In genomic region chr18:32760391-32760790, GRCh38 we compare ENCODE assay signal across 10 cellular contexts. TPM values are rescaled to one million over a fixed set of nuclear protein-coding genes. Genes with fewer than 3 reads are reported as not detected.
DNase-seq lines count a peak whose midpoint lies in the region; ATAC-seq and TF ChIP-seq lines count a peak whose summit lies in the region.
"Had no signal": no experiment of that assay in that cellular context is flagged by ENCODE, and none has a peak within 500 bp of the region (broad histone marks: within the 10 kb centered on the region; RNA-seq: fewer than 3 reads in every experiment).

No MANE protein-coding gene starts in this region.

- peaks cover 48% of the 10 kb centered on the region for H3K4me1 Mint-ChIP-seq in GM23338
- H3K4me1 Mint-ChIP-seq in activated CD4-positive, alpha-beta T cell treated with anti-CD3 and anti-CD28 coated beads, Interleukin-2, amount 10 ng/mL, durations not matched to agents 7 days and 5 days, result no peaks in the 10 kb centered on the region
- H3K4me1 Mint-ChIP-seq in CD4-positive, alpha-beta memory T cell, result peaks cover 0 to 5% (median 0%) of the 10 kb centered on the region in 4 donors

- H3K27ac ChIP-seq in GM23338 (ENCODE audit: low read depth) (no peak overlapping the region), iPS-20b (ENCODE audit: low read length) (no peak overlapping the region), right cardiac atrium (ENCODE audit: low read length) (no peak overlapping the region)
- H3K27ac ChIP-seq in CD4-positive, alpha-beta memory T cell (ENCODE audit: low read depth, low read length), result no peak overlapping the region

- no peaks in the 10 kb centered on the region for H3F3A ChIP-seq in GM23338 (replicated peaks; ENCODE audit: low read depth)

- H3K79me2 ChIP-seq in GM23338 (replicated peaks; ENCODE audit: insufficient read depth), result no peaks in the 10 kb centered on the region

- POLR2A ChIA-PET in activated CD4-positive, alpha-beta T cell treated with anti-CD3 and anti-CD28 coated beads, Interleukin-2, amount 10 ng/mL, durations not matched to agents 7 days and 5 days (lab: Charles Lee), result no interaction called here
- POLR2A ChIA-PET in CD4-positive, alpha-beta memory T cell (lab: Charles Lee; ENCODE audit: partially characterized antibody), result no interaction called here

- CTCF ChIA-PET in activated CD4-positive, alpha-beta T cell treated with anti-CD3 and anti-CD28 coated beads, Interleukin-2, amount 10 ng/mL, durations not matched to agents 7 days and 5 days (lab: Charles Lee), result no interaction called here
- CTCF ChIA-PET in CD4-positive, alpha-beta memory T cell (lab: Charles Lee; ENCODE audit: partially characterized antibody), result no interaction called here

- peak overlapping the region; percentile 33; the same call in 1 of the 3 replicates for H3K4me3 Mint-ChIP-seq in GM23338
- H3K4me3 Mint-ChIP-seq in activated CD4-positive, alpha-beta T cell treated with anti-CD3 and anti-CD28 coated beads, Interleukin-2, amount 10 ng/mL, durations not matched to agents 7 days and 5 days, result no peak overlapping the region
- H3K4me3 Mint-ChIP-seq in CD4-positive, alpha-beta memory T cell, result no peak overlapping the region
- H3K4me3 Mint-ChIP-seq: stimulated activated naive CD8-positive, alpha-beta T cell treated with anti-CD3 and anti-CD28 coated beads, Interleukin-15, Interleukin-2, amounts not matched to agents 100 ng/mL and 50 ng/mL, for 24 hours had no signal

- intact Hi-C loops in right cardiac atrium (cut with DNase I), result no loop called here
- intact Hi-C loops in CD4-positive, alpha-beta memory T cell (cut with micrococcal nuclease), result no loop called here

- peak; percentile 79 for DNase-seq in GM23338 (ENCODE audit: low spot score)
- DNase-seq in right cardiac atrium, result no peak
- no peak for DNase-seq in activated CD4-positive, alpha-beta T cell treated with anti-CD3 and anti-CD28 coated beads, Interleukin-2, amount 10 ng/mL, durations not matched to agents 7 days and 5 days
- no peak for DNase-seq in CD4-positive, alpha-beta memory T cell
- no peak for DNase-seq in central memory CD4-positive, alpha-beta T cell

- 49% methylated on average over 6 of the region's 6 CpGs for WGBS in right cardiac atrium

- H3K9me3 ChIP-seq in iPS-20b (ENCODE audit: insufficient read depth, low read depth, low read length) (no peaks in the 10 kb centered on the region), right cardiac atrium (ENCODE audit: control insufficient read depth, low read length) (no peaks in the 10 kb centered on the region)
- H3K9me3 ChIP-seq in CD4-positive, alpha-beta memory T cell (ENCODE audit: control insufficient read depth in 1 of 2, low read length in 2 of 2), result no peaks in the 10 kb centered on the region

- H3K9ac ChIP-seq in iPS-20b (ENCODE audit: low read depth, low read length), result no peak overlapping the region

- H2AFZ ChIP-seq in GM23338, result no peak overlapping the region

- no peaks in the 10 kb centered on the region for H3K9me3 Mint-ChIP-seq in GM23338
- no peaks in the 10 kb centered on the region for H3K9me3 Mint-ChIP-seq in activated CD4-positive, alpha-beta T cell treated with anti-CD3 and anti-CD28 coated beads, Interleukin-2, amount 10 ng/mL, durations not matched to agents 7 days and 5 days
- peaks cover 0 to 3% (median 0%) of the 10 kb centered on the region in 8 donors for H3K9me3 Mint-ChIP-seq in CD4-positive, alpha-beta memory T cell
- H3K9me3 Mint-ChIP-seq: stimulated activated naive CD8-positive, alpha-beta T cell treated with anti-CD3 and anti-CD28 coated beads, Interleukin-15, Interleukin-2, amounts not matched to agents 100 ng/mL and 50 ng/mL, for 24 hours had no signal

- H4K20me1 ChIP-seq in GM23338 (replicated peaks; ENCODE audit: insufficient read depth), result no peaks in the 10 kb centered on the region

- peak overlapping the region; percentile 61; the same call in 1 of the 2 replicates for H3K4me2 ChIP-seq in GM23338

- TF ChIP-seq CTCF in GM23338 (conservative IDR thresholded peaks at IDR 0.05; ENCODE audit: low read depth in 2 of 2), result no peak

- no peaks in the 10 kb centered on the region for H3K36me3 ChIP-seq in GM23338 (ENCODE audit: insufficient read depth)
- no peaks in the 10 kb centered on the region for H3K36me3 ChIP-seq in iPS-20b (ENCODE audit: insufficient read depth, low read depth, low read length)
- no peaks in the 10 kb centered on the region for H3K36me3 ChIP-seq in CD4-positive, alpha-beta memory T cell (ENCODE audit: insufficient read depth, low read length)

- no peaks in the 10 kb centered on the region for H3K27me3 Mint-ChIP-seq in GM23338 (ENCODE audit: insufficient read depth, low read depth, poor library complexity)
- peaks cover 13% of the 10 kb centered on the region for H3K27me3 Mint-ChIP-seq in activated CD4-positive, alpha-beta T cell treated with anti-CD3 and anti-CD28 coated beads, Interleukin-2, amount 10 ng/mL, durations not matched to agents 7 days and 5 days
- peaks cover 2 to 4% of the 10 kb centered on the region in 2 donors for H3K27me3 Mint-ChIP-seq in CD4-positive, alpha-beta memory T cell

- H3K9me2 ChIP-seq in GM23338 (ENCODE audit: insufficient read depth), result no peaks in the 10 kb centered on the region

- H3K27ac Mint-ChIP-seq in GM23338, result no peak overlapping the region; the same call in 1 of the 2 replicates
- H3K27ac Mint-ChIP-seq in activated CD4-positive, alpha-beta T cell treated with anti-CD3 and anti-CD28 coated beads, Interleukin-2, amount 10 ng/mL, durations not matched to agents 7 days and 5 days, result no peak overlapping the region
- no peak overlapping the region for H3K27ac Mint-ChIP-seq in CD4-positive, alpha-beta memory T cell
- H3K27ac Mint-ChIP-seq: stimulated activated naive CD8-positive, alpha-beta T cell treated with anti-CD3 and anti-CD28 coated beads, Interleukin-15, Interleukin-2, amounts not matched to agents 100 ng/mL and 50 ng/mL, for 24 hours had no signal

- H3K4me3 ChIP-seq in GM23338 (no peak overlapping the region), iPS-20b (ENCODE audit: low read length) (peak overlapping the region; percentile 29; the same call in 1 of the 2 replicates), right cardiac atrium (ENCODE audit: low read length) (no peak overlapping the region)
- H3K4me3 ChIP-seq in CD4-positive, alpha-beta memory T cell (ENCODE audit: low read length in 2 of 2), result no peak overlapping the region

- peaks cover 3% of the 10 kb centered on the region; the same call in 2 of the 3 replicates for H3K36me3 Mint-ChIP-seq in GM23338 (ENCODE audit: low read depth)
- H3K36me3 Mint-ChIP-seq in activated CD4-positive, alpha-beta T cell treated with anti-CD3 and anti-CD28 coated beads, Interleukin-2, amount 10 ng/mL, durations not matched to agents 7 days and 5 days (ENCODE audit: low read depth), result no peaks in the 10 kb centered on the region
- H3K36me3 Mint-ChIP-seq in CD4-positive, alpha-beta memory T cell, result no peaks in the 10 kb centered on the region

- H3K4me1 ChIP-seq in GM23338 (ENCODE audit: insufficient read depth) (peaks cover 21% of the 10 kb centered on the region), iPS-20b (ENCODE audit: insufficient read depth, low read length) (peaks cover 33% of the 10 kb centered on the region; the same call in 1 of the 2 replicates), right cardiac atrium (ENCODE audit: control insufficient read depth, insufficient read depth, low read length) (no peaks in the 10 kb centered on the region)
- no peaks in the 10 kb centered on the region for H3K4me1 ChIP-seq in CD4-positive, alpha-beta memory T cell (ENCODE audit: insufficient read depth, low read length)

- no peaks in the 10 kb centered on the region for H3K27me3 ChIP-seq in GM23338 (ENCODE audit: insufficient read depth)
- no peaks in the 10 kb centered on the region for H3K27me3 ChIP-seq in iPS-20b (ENCODE audit: insufficient read depth, low read length)
- H3K27me3 ChIP-seq in right cardiac atrium (ENCODE audit: control insufficient read depth, insufficient read depth), result no peaks in the 10 kb centered on the region
- H3K27me3 ChIP-seq in CD4-positive, alpha-beta memory T cell (ENCODE audit: insufficient read depth, low read length), result no peaks in the 10 kb centered on the region

- peak; percentile 99 for ATAC-seq in GM18868 (IDR thresholded peaks at IDR 0.05; ENCODE audit: unreplicated experiment)
- ATAC-seq in GM23338, result peak; percentile 100
- peak; percentile 99 for ATAC-seq in HG03460 (IDR thresholded peaks at IDR 0.05; ENCODE audit: unreplicated experiment)
- no peak for ATAC-seq in right cardiac atrium

TF ChIP-seq in GM23338, 12 proteins besides CTCF, POLR2A, EP300 and RAD21 (continues in another document):
- no peak for TF ChIP-seq JUNB (IDR thresholded peaks at IDR 0.05; ENCODE audit: unreplicated experiment)

RNA-seq across cellular contexts. Expression of gene KLHL14, which starts 12.4 kb away (rescaled TPM):
- 0.78 and 1.9 TPM in 2 replicates for total RNA-seq in GM23338 (2014; rRNA removed; shearing (Covaris generic))
- 0.38 and 0.44 TPM in 2 replicates for polyA plus RNA-seq in GM23338 (2016; fragmentation: Nextera tagmentation; extraction: Ambion mirVana)
- total RNA-seq in right cardiac atrium, result under 1 TPM in 1 of 4 donors, not detected in 3; 0.09 TPM
- polyA plus RNA-seq in right cardiac atrium, result 0.09 TPM
- not detected for total RNA-seq in activated CD4-positive, alpha-beta T cell treated with anti-CD3 and anti-CD28 coated beads, Interleukin-2, amount 10 ng/mL, durations not matched to agents 7 days and 5 days
- total RNA-seq in CD4-positive, alpha-beta memory T cell, result not detected
- polyA plus RNA-seq in CD4-positive, alpha-beta memory T cell, result under 1 TPM in 1 of 2 donors, not detected in 1; 0.05 TPM
- total RNA-seq: pulmonary artery endothelial cell had no signal

Comparison
In these comparisons a context has a peak if more than half of its experiments do, and no peak if none do; other contexts are left out.
1. ATAC-seq: peak in GM18868 (single experiment), GM23338 (single experiment) and HG03460 (single experiment); none in right cardiac atrium (0 of 2).